ENCODE assay signal across 39 cellular contexts in genomic region chr6:35897486-35897885, GRCh38.
"Had no signal": no experiment of that assay in that cellular context is flagged by ENCODE, and none has a peak within 500 bp of the region (broad histone marks: within the 10 kb centered on the region; RNA-seq: fewer than 3 reads in every experiment).

No MANE protein-coding gene starts in this region.

- H3K4me1 ChIP-seq: adrenal gland, ascending aorta, body of pancreas, breast epithelium had no signal

- H3K4me3 ChIP-seq: adrenal gland, ascending aorta, body of pancreas, breast epithelium, cardiac muscle cell had no signal

- H3K4me3 Mint-ChIP-seq: activated naive CD4-positive, alpha-beta T cell treated with anti-CD3 and anti-CD28 coated beads for 36 hours; activated naive CD4-positive, alpha-beta T cell treated with anti-CD3 and anti-CD28 coated beads, Interleukin-2, amount 10 ng/mL, durations not matched to agents 7 days and 5 days; activated naive CD4-positive, alpha-beta T cell treated with anti-CD3 and anti-CD28 coated beads, Interleukin-2, amount 50 U/mL, for 24 hours; activated naive CD8-positive, alpha-beta T cell; activated naive CD8-positive, alpha-beta T cell treated with anti-CD3 and anti-CD28 coated beads for 36 hours; activated naive CD8-positive, alpha-beta T cell treated with anti-CD3 and anti-CD28 coated beads, Interleukin-2, amount 10 ng/mL, durations not matched to agents 7 days and 5 days; activated naive CD8-positive, alpha-beta T cell treated with anti-CD3 and anti-CD28 coated beads, Interleukin-2, amount 50 U/mL, for 24 hours; activated T-cell treated with anti-CD3 and anti-CD28 coated beads, Interleukin-2, amount 50 U/mL, for 24 hours; activated T-cell treated with anti-CD3 and anti-CD28 coated beads, Interleukin-2, amount 50 U/mL, for 4 hours; activated T-cell treated with anti-CD3 and anti-CD28 coated beads, Interleukin-2, amount 50 U/mL, for 72 hours; activated T-helper 1 cell treated with anti-CD3 and anti-CD28 coated beads, Interleukin-12 subunit alpha, Interleukin-12 subunit beta, Interleukin-2, Interleukin-4 antibody, amounts not matched to agents 30 ng/mL and 10 ng/mL and 1 ng/mL, durations not matched to agents 14 hours and 24 hours and 36 hours; activated T-helper 17 cell treated with anti-CD3 and anti-CD28 coated beads, Interleukin-2, amount 50 U/mL, for 72 hours; brain; central memory CD8-positive, alpha-beta T cell had no signal

- H3K27ac Mint-ChIP-seq: activated naive CD4-positive, alpha-beta T cell treated with anti-CD3 and anti-CD28 coated beads for 36 hours; activated naive CD4-positive, alpha-beta T cell treated with anti-CD3 and anti-CD28 coated beads, Interleukin-2, amount 10 ng/mL, durations not matched to agents 7 days and 5 days; activated naive CD4-positive, alpha-beta T cell treated with anti-CD3 and anti-CD28 coated beads, Interleukin-2, amount 50 U/mL, for 24 hours; activated naive CD4-positive, alpha-beta T cell treated with anti-CD3 and anti-CD28 coated beads, Interleukin-2, amount 50 U/mL, for 72 hours; activated naive CD8-positive, alpha-beta T cell; activated naive CD8-positive, alpha-beta T cell treated with anti-CD3 and anti-CD28 coated beads for 36 hours; activated naive CD8-positive, alpha-beta T cell treated with anti-CD3 and anti-CD28 coated beads, Interleukin-2, amount 10 ng/mL, durations not matched to agents 7 days and 5 days; activated naive CD8-positive, alpha-beta T cell treated with anti-CD3 and anti-CD28 coated beads, Interleukin-2, amount 50 U/mL, for 24 hours; activated T-cell treated with anti-CD3 and anti-CD28 coated beads, Interleukin-2, amount 50 U/mL, for 24 hours; activated T-cell treated with anti-CD3 and anti-CD28 coated beads, Interleukin-2, amount 50 U/mL, for 72 hours; activated T-helper 1 cell treated with anti-CD3 and anti-CD28 coated beads, Interleukin-12 subunit alpha, Interleukin-12 subunit beta, Interleukin-2, Interleukin-4 antibody, amounts not matched to agents 30 ng/mL and 10 ng/mL and 1 ng/mL, durations not matched to agents 14 hours and 24 hours and 36 hours; activated T-helper 17 cell treated with anti-CD3 and anti-CD28 coated beads, Interleukin-2, amount 50 U/mL, for 72 hours; activated T-helper 2 cell treated with anti-CD3 and anti-CD28 coated beads, Interferon-gamma antibody, Interleukin-2, Interleukin-4, amounts not matched to agents 10 μg/mL and 5 μg/mL and 100 μg/mL, durations not matched to agents 14 hours and 24 hours and 36 hours; brain had no signal

- ATAC-seq: activated naive CD4-positive, alpha-beta T cell treated with anti-CD3 and anti-CD28 coated beads, Interleukin-2, amount 50 U/mL, for 72 hours; activated naive CD8-positive, alpha-beta T cell treated with anti-CD3 and anti-CD28 coated beads, Interleukin-2, amount 50 U/mL, for 24 hours; activated T-cell treated with anti-CD3 and anti-CD28 coated beads, Interleukin-2, amount 50 U/mL, for 4 hours; activated T-cell treated with anti-CD3 and anti-CD28 coated beads, Interleukin-2, amount 50 U/mL, for 72 hours; activated T-helper 17 cell treated with anti-CD3 and anti-CD28 coated beads, Interleukin-2, amount 50 U/mL, for 72 hours; body of pancreas had no signal

- H3K27ac ChIP-seq: adrenal gland, ascending aorta, body of pancreas, brain microvascular endothelial cell, breast epithelium, cardiac muscle cell had no signal

- H3K9me3 ChIP-seq: adrenal gland, ascending aorta, body of pancreas, breast epithelium had no signal

- H3K36me3 ChIP-seq: adrenal gland, ascending aorta, brain microvascular endothelial cell, breast epithelium, cardiac muscle cell had no signal

- H3K27me3 Mint-ChIP-seq: activated naive CD4-positive, alpha-beta T cell treated with anti-CD3 and anti-CD28 coated beads, Interleukin-2, amount 10 ng/mL, durations not matched to agents 7 days and 5 days; activated naive CD4-positive, alpha-beta T cell treated with anti-CD3 and anti-CD28 coated beads, Interleukin-2, amount 50 U/mL, for 24 hours; activated naive CD8-positive, alpha-beta T cell; activated naive CD8-positive, alpha-beta T cell treated with anti-CD3 and anti-CD28 coated beads for 36 hours; activated naive CD8-positive, alpha-beta T cell treated with anti-CD3 and anti-CD28 coated beads, Interleukin-2, amount 10 ng/mL, durations not matched to agents 7 days and 5 days; activated naive CD8-positive, alpha-beta T cell treated with anti-CD3 and anti-CD28 coated beads, Interleukin-2, amount 50 U/mL, for 24 hours; activated T-cell treated with anti-CD3 and anti-CD28 coated beads, Interleukin-2, amount 50 U/mL, for 24 hours; activated T-helper 17 cell treated with anti-CD3 and anti-CD28 coated beads, Interleukin-2, amount 50 U/mL, for 72 hours; brain; central memory CD8-positive, alpha-beta T cell had no signal

- H3K27me3 ChIP-seq: adrenal gland, ascending aorta, body of pancreas, brain microvascular endothelial cell, breast epithelium, cardiac muscle cell had no signal

- H3K9me3 Mint-ChIP-seq: activated naive CD4-positive, alpha-beta T cell treated with anti-CD3 and anti-CD28 coated beads for 36 hours; activated naive CD4-positive, alpha-beta T cell treated with anti-CD3 and anti-CD28 coated beads, Interleukin-2, amount 10 ng/mL, durations not matched to agents 7 days and 5 days; activated naive CD4-positive, alpha-beta T cell treated with anti-CD3 and anti-CD28 coated beads, Interleukin-2, amount 50 U/mL, for 24 hours; activated naive CD8-positive, alpha-beta T cell treated with anti-CD3 and anti-CD28 coated beads for 36 hours; activated naive CD8-positive, alpha-beta T cell treated with anti-CD3 and anti-CD28 coated beads, Interleukin-2, amount 50 U/mL, for 24 hours; activated T-cell treated with anti-CD3 and anti-CD28 coated beads, Interleukin-2, amount 50 U/mL, for 24 hours; activated T-cell treated with anti-CD3 and anti-CD28 coated beads, Interleukin-2, amount 50 U/mL, for 4 hours; activated T-helper 1 cell treated with anti-CD3 and anti-CD28 coated beads, Interleukin-12 subunit alpha, Interleukin-12 subunit beta, Interleukin-2, Interleukin-4 antibody, amounts not matched to agents 30 ng/mL and 10 ng/mL and 1 ng/mL, durations not matched to agents 14 hours and 24 hours and 36 hours; activated T-helper 17 cell treated with anti-CD3 and anti-CD28 coated beads, Interleukin-2, amount 50 U/mL, for 72 hours; activated T-helper 2 cell treated with anti-CD3 and anti-CD28 coated beads, Interferon-gamma antibody, Interleukin-2, Interleukin-4, amounts not matched to agents 10 μg/mL and 5 μg/mL and 100 μg/mL, durations not matched to agents 14 hours and 24 hours and 36 hours; central memory CD8-positive, alpha-beta T cell had no signal

- DNase-seq: activated effector memory CD4-positive, alpha-beta T cell treated with anti-CD3 and anti-CD28 coated beads, Interleukin-2, amount 50 U/mL, for 16 hours; activated effector memory CD4-positive, alpha-beta T cell treated with Interleukin-2 at 50 U/mL for 16 hours; activated gamma-delta T cell; activated gamma-delta T cell treated with Interleukin-2 at 50 U/mL for 16 hours; activated naive CD4-positive, alpha-beta T cell; activated naive CD4-positive, alpha-beta T cell treated with anti-CD3 and anti-CD28 coated beads for 36 hours; activated naive CD4-positive, alpha-beta T cell treated with anti-CD3 and anti-CD28 coated beads, Interleukin-2, amount 10 ng/mL, durations not matched to agents 7 days and 5 days; activated naive CD4-positive, alpha-beta T cell treated with anti-CD3 and anti-CD28 coated beads, Interleukin-2, amount 50 U/mL, for 16 hours; activated naive CD4-positive, alpha-beta T cell treated with Interleukin-2 at 50 U/mL for 16 hours; activated naive CD8-positive, alpha-beta T cell treated with anti-CD3 and anti-CD28 coated beads for 36 hours; activated naive CD8-positive, alpha-beta T cell treated with anti-CD3 and anti-CD28 coated beads, Interleukin-2, amount 10 ng/mL, durations not matched to agents 7 days and 5 days; activated naive CD8-positive, alpha-beta T cell treated with anti-CD3 and anti-CD28 coated beads, Interleukin-2, amount 50 U/mL, for 24 hours; activated T-cell treated with anti-CD3 and anti-CD28 coated beads for 4 hours; activated T-cell treated with anti-CD3 and anti-CD28 coated beads, Interleukin-2, amount 50 U/mL, for 1 hour; activated T-cell treated with anti-CD3 and anti-CD28 coated beads, Interleukin-2, amount 50 U/mL, for 24 hours; activated T-cell treated with anti-CD3 and anti-CD28 coated beads, Interleukin-2, amount 50 U/mL, for 4 hours; activated T-cell treated with anti-CD3 and anti-CD28 coated beads, Interleukin-2, amount 50 U/mL, for 48 hours; activated T-cell treated with anti-CD3 and anti-CD28 coated beads, Interleukin-2, amount 50 U/mL, for 72 hours; adrenal gland; amniotic stem cell; amygdala; anterior cingulate cortex; aorta; body of pancreas; brain microvascular endothelial cell; caudate nucleus; central memory CD4-positive, alpha-beta T cell; cerebellar nuclear complex had no signal
